ENCODE assay signal across 1 cellular context in the genomic region with DNA sequence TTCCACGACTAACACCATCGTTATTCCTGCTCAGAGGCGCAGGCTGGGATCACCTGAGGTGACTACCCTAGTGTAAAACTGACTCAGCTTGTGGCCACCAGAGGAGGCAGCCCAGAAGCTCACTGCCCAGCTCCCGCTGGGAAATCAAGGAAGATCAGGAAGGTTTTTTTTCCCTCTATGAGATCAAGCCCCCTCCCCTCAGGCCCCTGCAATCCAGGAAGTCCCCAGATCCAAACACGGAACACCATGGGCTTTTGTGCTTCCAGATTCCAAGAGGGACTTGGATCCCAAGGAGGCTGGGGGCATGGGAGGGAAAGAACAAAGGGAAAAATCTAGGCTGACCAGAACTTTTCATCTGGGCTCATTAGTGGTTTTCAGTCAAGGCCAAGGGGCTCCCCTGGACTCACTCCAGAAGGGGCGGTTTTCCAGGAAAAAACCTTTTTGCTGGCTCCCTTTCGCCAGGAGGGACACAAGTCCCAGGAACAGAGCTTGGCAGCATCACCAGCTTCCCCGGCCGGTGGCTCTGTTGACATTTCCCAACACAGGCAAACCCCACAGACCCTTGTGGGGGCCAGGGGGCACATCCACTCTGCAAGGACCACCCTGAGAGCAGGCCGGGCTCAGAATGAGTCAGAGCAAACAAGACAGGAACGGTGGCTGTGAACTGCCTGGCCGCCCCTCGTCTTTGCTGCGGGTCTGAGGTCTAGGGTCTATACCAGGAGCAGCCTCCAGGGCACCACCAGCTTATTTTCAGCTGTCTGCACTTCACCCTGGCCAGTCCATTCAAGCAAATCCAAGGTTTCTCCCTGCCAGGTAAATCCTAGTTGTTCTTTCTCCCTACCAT.
TF ChIP-seq lines count a peak whose summit lies in the region.

No MANE protein-coding gene starts in this region.

TF ChIP-seq in SK-N-SH treated with all-trans-retinoic acid at 6 μM for 48 hours, 23 proteins besides CTCF, POLR2A, EP300 and RAD21 (continued from another document):
- TF ChIP-seq TSHZ2 (CRISPR knock-in tag; IDR thresholded peaks at IDR 0.05) (no peak), ESRRG (CRISPR knock-in tag; IDR thresholded peaks at IDR 0.05) (no peak)
- TF ChIP-seq, protein P1, sequence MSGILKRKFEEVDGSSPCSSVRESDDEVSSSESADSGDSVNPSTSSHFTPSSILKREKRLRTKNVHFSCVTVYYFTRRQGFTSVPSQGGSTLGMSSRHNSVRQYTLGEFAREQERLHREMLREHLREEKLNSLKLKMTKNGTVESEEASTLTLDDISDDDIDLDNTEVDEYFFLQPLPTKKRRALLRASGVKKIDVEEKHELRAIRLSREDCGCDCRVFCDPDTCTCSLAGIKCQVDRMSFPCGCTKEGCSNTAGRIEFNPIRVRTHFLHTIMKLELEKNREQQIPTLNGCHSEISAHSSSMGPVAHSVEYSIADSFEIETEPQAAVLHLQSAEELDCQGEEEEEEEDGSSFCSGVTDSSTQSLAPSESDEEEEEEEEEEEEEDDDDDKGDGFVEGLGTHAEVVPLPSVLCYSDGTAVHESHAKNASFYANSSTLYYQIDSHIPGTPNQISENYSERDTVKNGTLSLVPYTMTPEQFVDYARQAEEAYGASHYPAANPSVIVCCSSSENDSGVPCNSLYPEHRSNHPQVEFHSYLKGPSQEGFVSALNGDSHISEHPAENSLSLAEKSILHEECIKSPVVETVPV (CRISPR knock-in tag; IDR thresholded peaks at IDR 0.05), result no peak
